9 cellular contexts compared by ENCODE assay signal in the genomic region with DNA sequence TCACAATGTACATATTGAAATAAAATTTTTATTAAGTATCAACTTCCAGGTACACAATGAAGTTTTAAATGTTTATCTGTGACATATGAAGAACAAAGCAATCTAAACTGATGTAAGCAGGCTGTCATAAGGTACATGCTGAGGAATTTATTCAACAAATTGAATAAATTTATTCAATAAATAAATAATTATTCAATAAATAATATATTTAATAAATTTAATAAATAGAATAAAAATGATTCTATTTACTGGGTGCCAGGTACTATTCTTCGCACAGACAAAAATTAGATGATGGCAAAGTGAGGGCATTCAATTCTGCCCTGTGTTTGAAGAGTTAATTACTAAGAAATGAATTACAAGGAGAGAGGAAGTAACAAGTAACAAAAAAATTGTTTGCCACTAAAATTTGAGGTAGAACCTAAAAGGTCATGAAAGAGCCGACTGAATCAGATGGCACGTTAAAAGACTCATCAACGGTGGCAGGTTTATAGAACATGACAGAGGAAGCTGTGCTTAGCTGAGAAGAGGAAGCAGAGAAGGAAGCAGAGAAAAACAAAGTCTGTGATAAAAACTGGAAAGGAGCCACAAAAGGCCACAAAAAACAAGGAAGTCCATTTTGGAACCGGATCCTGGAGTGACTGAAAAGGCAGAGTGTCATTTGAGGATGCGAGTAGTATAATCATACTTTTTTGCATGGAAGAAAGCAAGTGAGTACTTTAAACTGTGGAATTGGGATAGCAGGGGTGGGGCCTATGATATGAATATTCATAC. TPM values are rescaled to one million over a fixed set of nuclear protein-coding genes. Genes with fewer than 3 reads are reported as not detected.
A peak's percentile ranks its signal among the peaks of the same experiment; 100 is the strongest.
DNase-seq lines count a peak whose midpoint lies in the region; ATAC-seq and TF ChIP-seq lines count a peak whose summit lies in the region.
"Had no signal": no experiment of that assay in that cellular context is flagged by ENCODE, and none has a peak within 500 bp of the region (broad histone marks: within the 10 kb centered on the region; RNA-seq: fewer than 3 reads in every experiment).

No MANE protein-coding gene starts in this region.

- H3K36me3 ChIP-seq in ascending aorta: no peaks in the 10 kb centered on the region
- H3K36me3 ChIP-seq: adrenal gland had no signal

- no peaks in the 10 kb centered on the region for H3K9me3 ChIP-seq in ascending aorta
- H3K9me3 ChIP-seq: adrenal gland had no signal

- H3K9me3 Mint-ChIP-seq in activated naive CD8-positive, alpha-beta T cell treated with anti-CD3 and anti-CD28 coated beads, Interleukin-2, amount 50 U/mL, for 24 hours: no peaks in the 10 kb centered on the region
- H3K9me3 Mint-ChIP-seq in osteocyte (ENCODE audit: unreplicated experiment): no peaks in the 10 kb centered on the region

- peaks cover 2% of the 10 kb centered on the region for H3K27me3 Mint-ChIP-seq in activated naive CD8-positive, alpha-beta T cell treated with anti-CD3 and anti-CD28 coated beads, Interleukin-2, amount 50 U/mL, for 24 hours
- no peaks in the 10 kb centered on the region for H3K27me3 Mint-ChIP-seq in osteocyte (ENCODE audit: unreplicated experiment)

- H3K4me3 Mint-ChIP-seq in activated naive CD8-positive, alpha-beta T cell treated with anti-CD3 and anti-CD28 coated beads, Interleukin-2, amount 50 U/mL, for 24 hours: peak overlapping the region; percentile 70
- no peak overlapping the region for H3K4me3 Mint-ChIP-seq in osteocyte (ENCODE audit: unreplicated experiment)

- in situ Hi-C loops in G401 (cut with HindIII; ENCODE audit: low sequenced_read_pairs): no loop called here

- intact Hi-C loops in ascending aorta (cut with DNase I): loop anchor here (5.0 to 10.0 kb wide), 3 partner anchors 75 to 1427 kb away; a partner anchor contains a TSS

- peak; percentile 41 for ATAC-seq in activated naive CD8-positive, alpha-beta T cell treated with anti-CD3 and anti-CD28 coated beads, Interleukin-2, amount 50 U/mL, for 24 hours
- no peak for ATAC-seq in GM21367 (IDR thresholded peaks at IDR 0.05; ENCODE audit: unreplicated experiment)
- no peak for ATAC-seq in GM21526 (IDR thresholded peaks at IDR 0.05; ENCODE audit: low FRiP score, unreplicated experiment)
- ATAC-seq in HG03469 (IDR thresholded peaks at IDR 0.05; ENCODE audit: unreplicated experiment): no peak

- peaks cover 1 to 5% of the 10 kb centered on the region in 2 donors for H3K4me1 ChIP-seq in ascending aorta

- H3K27me3 ChIP-seq in ascending aorta: no peaks in the 10 kb centered on the region
- H3K27me3 ChIP-seq: adrenal gland had no signal

- no peak for TF ChIP-seq CTCF in NB4 (IDR thresholded peaks at IDR 0.05; ENCODE audit: low read depth, low read length)
- TF ChIP-seq CTCF in osteocyte (IDR thresholded peaks at IDR 0.05): no peak
- no peak for TF ChIP-seq CTCF in ascending aorta (IDR thresholded peaks at IDR 0.05)

- H3K4me3 ChIP-seq in NB4 (ENCODE audit: low read depth, low read length) (no peak overlapping the region), ascending aorta (no peak overlapping the region)
- H3K4me3 ChIP-seq: adrenal gland had no signal

- H3K4me1 Mint-ChIP-seq in activated naive CD8-positive, alpha-beta T cell treated with anti-CD3 and anti-CD28 coated beads, Interleukin-2, amount 50 U/mL, for 24 hours: peaks cover 40% of the 10 kb centered on the region
- peaks cover 37% of the 10 kb centered on the region for H3K4me1 Mint-ChIP-seq in osteocyte (ENCODE audit: unreplicated experiment)

- peaks cover 7% of the 10 kb centered on the region for H3K36me3 Mint-ChIP-seq in activated naive CD8-positive, alpha-beta T cell treated with anti-CD3 and anti-CD28 coated beads, Interleukin-2, amount 50 U/mL, for 24 hours (ENCODE audit: low read depth)
- H3K36me3 Mint-ChIP-seq in osteocyte (ENCODE audit: unreplicated experiment): no peaks in the 10 kb centered on the region

- DNase-seq in G401 (ENCODE audit: low spot score): peak; percentile 91
- DNase-seq in NB4 (ENCODE audit: low read depth): peak; percentile 80
- DNase-seq in activated naive CD8-positive, alpha-beta T cell treated with anti-CD3 and anti-CD28 coated beads, Interleukin-2, amount 50 U/mL, for 24 hours: peak; percentile 12
- DNase-seq in osteocyte (ENCODE audit: extremely low spot score, unreplicated experiment): no peak
- no peak for DNase-seq in ascending aorta (ENCODE audit: low spot score in 2 of 2)

- no peak for TF ChIP-seq POLR2A in NB4 (IDR thresholded peaks at IDR 0.05; ENCODE audit: extremely low read depth, insufficient read length)

- no peak overlapping the region for H3K27ac ChIP-seq in ascending aorta
- H3K27ac ChIP-seq: adrenal gland had no signal

- peak overlapping the region; percentile 86 for H3K27ac Mint-ChIP-seq in activated naive CD8-positive, alpha-beta T cell treated with anti-CD3 and anti-CD28 coated beads, Interleukin-2, amount 50 U/mL, for 24 hours
- peak overlapping the region; percentile 12 for H3K27ac Mint-ChIP-seq in osteocyte (ENCODE audit: unreplicated experiment)

RNA-seq across cellular contexts. Expression of a gene that starts 2.2 kb away (rescaled TPM):
- total RNA-seq in G401 (2014; rRNA removed; shearing (Covaris generic)): 14.3 and 20.8 TPM in 2 replicates
- total RNA-seq in osteocyte: 32.1 and 37.5 TPM in 2 replicates
- total RNA-seq in ascending aorta: 11.2 TPM

Comparison
In these comparisons a context has a peak if more than half of its experiments do, and no peak if none do; other contexts are left out.
1. DNase-seq: peak in G401 (single experiment), NB4 (single experiment) and activated naive CD8-positive, alpha-beta T cell treated with anti-CD3 and anti-CD28 coated beads, Interleukin-2, amount 50 U/mL, for 24 hours (single experiment); none in osteocyte (single experiment) and ascending aorta (0 of 2).